8 cellular contexts compared by ENCODE assay signal in genomic region chr13:33676700-33677048, GRCh38.
DNase-seq lines count a peak whose midpoint lies in the region; ATAC-seq and TF ChIP-seq lines count a peak whose summit lies in the region.

No MANE protein-coding gene starts in this region.

- CTCF ChIA-PET in OCI-LY7 (lab: Charles Lee; ENCODE audit: unreplicated experiment), result interaction anchor here (0.9 kb wide), 1 partner anchor 10 kb away, joined by 3 read pairs; no protein-coding TSS in a partner anchor

- no peaks in the 10 kb centered on the region for H3K9me2 ChIP-seq in OCI-LY7 (ENCODE audit: insufficient read depth, low read length)

- H3K79me2 ChIP-seq in OCI-LY7 (ENCODE audit: insufficient read depth, low read depth, low read length), result no peaks in the 10 kb centered on the region

- H3K27ac ChIP-seq in OCI-LY7 (ENCODE audit: low read depth, low read length, poor library complexity, severe bottlenecking) (no peak overlapping the region), uterus (peak overlapping the region; percentile 36 to 71)

- POLR2A ChIA-PET in OCI-LY7 (lab: Charles Lee), result interaction anchor here (0.6 to 1.6 kb wide), 3 partner anchors 10 to 564 kb away, joined by 3 to 7 read pairs (median 3); no protein-coding TSS in a partner anchor

- H3K9me3 ChIP-seq in OCI-LY7 (ENCODE audit: low read length) (no peaks in the 10 kb centered on the region), mucosa of descending colon (no peaks in the 10 kb centered on the region), uterus (no peaks in the 10 kb centered on the region)

- H4K20me1 ChIP-seq in OCI-LY7 (ENCODE audit: insufficient read depth, low read length), result no peaks in the 10 kb centered on the region

- no TSS peak for BruUV-seq in OCI-LY7 (replicated peaks; lab: Mats Ljungman, UMichigan)

- TF ChIP-seq CTCF in OCI-LY7 (conservative IDR thresholded peaks at IDR 0.05; ENCODE audit: low read length) (no peak), mucosa of descending colon (IDR thresholded peaks at IDR 0.05) (no peak), uterus (IDR thresholded peaks at IDR 0.05) (no peak)

- intact Hi-C loops in OCI-LY7 (cut with micrococcal nuclease; ENCODE audit: unreplicated experiment), result no loop called here
- intact Hi-C loops in mucosa of descending colon (cut with DNase I, micrococcal nuclease), result no loop called here
- intact Hi-C loops in uterus (cut with DNase I; ENCODE audit: low total_unique reads), result no loop called here

- peak overlapping the region; percentile 77 for H2AFZ ChIP-seq in OCI-LY7 (ENCODE audit: low read length)

- H3K4me3 ChIP-seq in OCI-LY7 (ENCODE audit: low read depth, low read length, poor library complexity, severe bottlenecking) (no peak overlapping the region), mucosa of descending colon (no peak overlapping the region), uterus (peak overlapping the region; percentile 38)

- peaks cover 6% of the 10 kb centered on the region for H3K4me1 ChIP-seq in OCI-LY7 (ENCODE audit: insufficient read depth, low read length, poor library complexity, severe bottlenecking)
- peaks cover 30% of the 10 kb centered on the region for H3K4me1 ChIP-seq in mucosa of descending colon (ENCODE audit: low read depth)
- no peaks in the 10 kb centered on the region for H3K4me1 ChIP-seq in uterus

- ATAC-seq in HG03460 (IDR thresholded peaks at IDR 0.05; ENCODE audit: unreplicated experiment), result peak; percentile 22
- ATAC-seq in mucosa of descending colon, result peak; percentile 88
- ATAC-seq in GM19328 (IDR thresholded peaks at IDR 0.05; ENCODE audit: unreplicated experiment), result no peak
- ATAC-seq in GM21529 (IDR thresholded peaks at IDR 0.05; ENCODE audit: unreplicated experiment), result no peak

- DNase-seq in DMS 273 treated with DMSO at 0.1 percent for 48 hours (lab: John Stamatoyannopoulos, UW) (peak; percentile 28), OCI-LY7 (ENCODE audit: low spot score) (peak; percentile 37), dermis blood vessel endothelial cell (peak; percentile 76), mucosa of descending colon (peak in 2 of 3 donors; percentile 51 to 65), uterus (peak; percentile 29 to 30)

- TF ChIP-seq POLR2A in uterus (IDR thresholded peaks at IDR 0.05), result no peak

- peak overlapping the region; percentile 9; the same call in 1 of the 2 replicates for H3K4me2 ChIP-seq in OCI-LY7 (ENCODE audit: low read length)

- H3K36me3 ChIP-seq in OCI-LY7 (ENCODE audit: insufficient read depth, low read length), result no peaks in the 10 kb centered on the region
- no peaks in the 10 kb centered on the region for H3K36me3 ChIP-seq in mucosa of descending colon (ENCODE audit: low read depth)
- H3K36me3 ChIP-seq in uterus, result no peaks in the 10 kb centered on the region

- H3K27me3 ChIP-seq in uterus, result no peaks in the 10 kb centered on the region

Comparison
In these comparisons a context has a peak if more than half of its experiments do, and no peak if none do; other contexts are left out.
1. ATAC-seq: peak in HG03460 (single experiment) and mucosa of descending colon (single experiment); none in GM19328 (single experiment) and GM21529 (single experiment).
2. H3K4me3 ChIP-seq: peak in uterus (2 of 2); none in OCI-LY7 (single experiment) and mucosa of descending colon (single experiment).
3. Peak in every context shown above with its lines, with median percentiles within 50 percentile points of each other: DNase-seq.